In genomic region chr1:211581521-211581920, GRCh38 we compare ENCODE assay signal across 11 cellular contexts. TPM values are rescaled to one million over a fixed set of nuclear protein-coding genes. Genes with fewer than 3 reads are reported as not detected.
DNase-seq lines count a peak whose midpoint lies in the region; ATAC-seq and TF ChIP-seq lines count a peak whose summit lies in the region.
"Had no signal": no experiment of that assay in that cellular context is flagged by ENCODE, and none has a peak within 500 bp of the region (broad histone marks: within the 10 kb centered on the region; RNA-seq: fewer than 3 reads in every experiment).

No MANE protein-coding gene starts in this region.

- ATAC-seq in thoracic aorta (ENCODE audit: insufficient number of reproducible peaks, low FRiP score, low read depth): peak; percentile 14
- no peak for ATAC-seq in HG02981 (IDR thresholded peaks at IDR 0.05; ENCODE audit: unreplicated experiment)
- no peak for ATAC-seq in T-cell (replicated peaks in 1 of 4)
- ATAC-seq: A549, body of pancreas had no signal

- H3K36me3 Mint-ChIP-seq in activated CD4-positive, alpha-beta T cell treated with anti-CD3 and anti-CD28 coated beads, Interleukin-2, amount 10 ng/mL, durations not matched to agents 7 days and 5 days (ENCODE audit: low read depth): peaks cover under 1% of the 10 kb centered on the region
- H3K36me3 Mint-ChIP-seq in T-cell: no peaks in the 10 kb centered on the region

- no peaks in the 10 kb centered on the region for H3K27me3 ChIP-seq in iPS-20b (ENCODE audit: insufficient read depth, low read length)
- no peaks in the 10 kb centered on the region for H3K27me3 ChIP-seq in thoracic aorta (replicated peaks; ENCODE audit: insufficient read depth)
- H3K27me3 ChIP-seq: body of pancreas had no signal

- H3K4me3 Mint-ChIP-seq in activated CD4-positive, alpha-beta T cell treated with anti-CD3 and anti-CD28 coated beads, Interleukin-2, amount 10 ng/mL, durations not matched to agents 7 days and 5 days: no peak overlapping the region
- H3K4me3 Mint-ChIP-seq in T-cell: no peak overlapping the region

- H3K27me3 Mint-ChIP-seq in activated CD4-positive, alpha-beta T cell treated with anti-CD3 and anti-CD28 coated beads, Interleukin-2, amount 10 ng/mL, durations not matched to agents 7 days and 5 days: no peaks in the 10 kb centered on the region
- no peaks in the 10 kb centered on the region for H3K27me3 Mint-ChIP-seq in T-cell

- DNase-seq in activated CD4-positive, alpha-beta T cell treated with anti-CD3 and anti-CD28 coated beads, Interleukin-2, amount 10 ng/mL, durations not matched to agents 7 days and 5 days: no peak
- DNase-seq in activated CD4-positive, alpha-beta T cell treated with anti-CD3 and anti-CD28 coated beads for 48 hours: no peak
- DNase-seq in astrocyte of the hippocampus (ENCODE audit: low read depth, low spot score) (peak; percentile 44), thoracic aorta (ENCODE audit: low spot score) (no peak), SK-N-DZ (ENCODE audit: low spot score) (no peak), T-cell (no peak)
- DNase-seq: activated CD4-positive, alpha-beta T cell treated with anti-CD3 and anti-CD28 coated beads for 1 hour had no signal

- H3K4me1 Mint-ChIP-seq in activated CD4-positive, alpha-beta T cell treated with anti-CD3 and anti-CD28 coated beads, Interleukin-2, amount 10 ng/mL, durations not matched to agents 7 days and 5 days: peaks cover 36% of the 10 kb centered on the region
- peaks cover 14 to 28% (median 25%) of the 10 kb centered on the region in 3 donors for H3K4me1 Mint-ChIP-seq in T-cell

- peak overlapping the region; percentile 5; the same call in 1 of the 2 replicates for H3K4me3 ChIP-seq in iPS-20b (ENCODE audit: low read length)
- no peak overlapping the region for H3K4me3 ChIP-seq in thoracic aorta
- H3K4me3 ChIP-seq: A549, body of pancreas had no signal

- POLR2A ChIA-PET in activated CD4-positive, alpha-beta T cell treated with anti-CD3 and anti-CD28 coated beads, Interleukin-2, amount 10 ng/mL, durations not matched to agents 7 days and 5 days (lab: Charles Lee): no interaction called here
- POLR2A ChIA-PET in T-cell (lab: Charles Lee): no interaction called here

- 0 out of 2 replicates have a peak overlapping the region, but pooled peaks have one; percentile 1 for H3K9ac ChIP-seq in iPS-20b (ENCODE audit: low read depth, low read length)

- no peaks in the 10 kb centered on the region for H3K36me3 ChIP-seq in iPS-20b (ENCODE audit: insufficient read depth, low read depth, low read length)
- H3K36me3 ChIP-seq in thoracic aorta: no peaks in the 10 kb centered on the region

- no peaks in the 10 kb centered on the region for H3K9me3 Mint-ChIP-seq in activated CD4-positive, alpha-beta T cell treated with anti-CD3 and anti-CD28 coated beads, Interleukin-2, amount 10 ng/mL, durations not matched to agents 7 days and 5 days
- H3K9me3 Mint-ChIP-seq in T-cell: no peaks in the 10 kb centered on the region

- no peak overlapping the region for H3K27ac ChIP-seq in iPS-20b (ENCODE audit: low read length)
- H3K27ac ChIP-seq in thoracic aorta: peak overlapping the region; percentile 86 to 96
- H3K27ac ChIP-seq: A549, body of pancreas had no signal

- TF ChIP-seq CTCF in thoracic aorta (IDR thresholded peaks at IDR 0.05): no peak

- CTCF ChIA-PET in activated CD4-positive, alpha-beta T cell treated with anti-CD3 and anti-CD28 coated beads, Interleukin-2, amount 10 ng/mL, durations not matched to agents 7 days and 5 days (lab: Charles Lee): interaction anchor here (1.4 to 1.8 kb wide), 2 partner anchors 12 to 18 kb away, joined by 4 to 5 read pairs; no protein-coding TSS in a partner anchor
- CTCF ChIA-PET in T-cell (lab: Charles Lee): interaction anchor here in 1 of 2 donors (1.0 kb wide), 1 partner anchor 73 kb away, joined by 3 read pairs; no protein-coding TSS in a partner anchor

- H3K4me1 ChIP-seq in iPS-20b (ENCODE audit: insufficient read depth, low read length) (peaks cover 24% of the 10 kb centered on the region; the same call in 1 of the 2 replicates), thoracic aorta (ENCODE audit: control insufficient read depth in 1 of 2, low read depth in 2 of 2) (peaks cover 11 to 43% of the 10 kb centered on the region in 2 donors)

- peak overlapping the region; percentile 64 for H3K27ac Mint-ChIP-seq in activated CD4-positive, alpha-beta T cell treated with anti-CD3 and anti-CD28 coated beads, Interleukin-2, amount 10 ng/mL, durations not matched to agents 7 days and 5 days
- peak overlapping the region in 1 of 2 donors; percentile 53 for H3K27ac Mint-ChIP-seq in T-cell

- H3K9me3 ChIP-seq in iPS-20b (ENCODE audit: insufficient read depth, low read depth, low read length) (no peaks in the 10 kb centered on the region), thoracic aorta (no peaks in the 10 kb centered on the region)
- H3K9me3 ChIP-seq: A549, body of pancreas had no signal

RNA-seq across cellular contexts. Expression of gene SLC30A1, which starts 2.6 kb away (rescaled TPM):
- total RNA-seq in activated CD4-positive, alpha-beta T cell treated with anti-CD3 and anti-CD28 coated beads, Interleukin-2, amount 10 ng/mL, durations not matched to agents 7 days and 5 days: 1 to 10 TPM; 9.3 to 9.6 TPM
- total RNA-seq in thoracic aorta: 10 to 100 TPM in 1 of 2 donors, 1 to 10 TPM in 1; 8.8 to 23.9 TPM
- polyA plus RNA-seq in SK-N-DZ (2014; cell fraction: cytosol; rRNA removed): 2.3 and 2.4 TPM in 2 replicates
- 1.5 and 1.6 TPM in 2 replicates for polyA plus RNA-seq in SK-N-DZ (2014; cell fraction: nucleus; rRNA removed)
- total RNA-seq in T-cell: 10 to 100 TPM in 2 of 5 donors, 1 to 10 TPM in 3; 4.7 to 11.8 (median 9.4) TPM
